In genomic region chr5:43168175-43168574, GRCh38 we compare ENCODE assay signal across 1 cellular context.
TF ChIP-seq lines count a peak whose summit lies in the region.

No MANE protein-coding gene starts in this region.

TF ChIP-seq in K562, 482 proteins besides CTCF, POLR2A, EP300 and RAD21:
- TF ChIP-seq TEAD4 (IDR thresholded peaks at IDR 0.05; ENCODE audit: low read length), result no peak
- no peak for TF ChIP-seq TEAD4 (CRISPR knock-in tag; IDR thresholded peaks at IDR 0.05; ENCODE audit: borderline replicate concordance)
- TF ChIP-seq HOMEZ (CRISPR knock-in tag; IDR thresholded peaks at IDR 0.05), result no peak
- TF ChIP-seq PTBP1 (IDR thresholded peaks at IDR 0.05; ENCODE audit: low read depth, low read length), result no peak
- no peak for TF ChIP-seq L3MBTL2 (IDR thresholded peaks at IDR 0.05)
- no peak for TF ChIP-seq KDM2B (CRISPR knock-in tag; IDR thresholded peaks at IDR 0.05)
- TF ChIP-seq U2AF1 (optimal IDR thresholded peaks at IDR 0.05; ENCODE audit: low read depth, low read length), result no peak
- TF ChIP-seq CREB5 (CRISPR knock-in tag; IDR thresholded peaks at IDR 0.05), result no peak
- no peak for TF ChIP-seq SAP30 (IDR thresholded peaks at IDR 0.05; ENCODE audit: borderline replicate concordance, insufficient read depth, low read depth, low read length, poor library complexity, severe bottlenecking)
- TF ChIP-seq ZNF184 (CRISPR knock-in tag; IDR thresholded peaks at IDR 0.05), result no peak
- TF ChIP-seq DMBX1 (CRISPR knock-in tag; IDR thresholded peaks at IDR 0.05; ENCODE audit: borderline replicate concordance), result no peak
TF ChIP-seq in K562: peak in this region for 0.
